Comparison of ENCODE assay signal across 1 cellular context in the genomic region with DNA sequence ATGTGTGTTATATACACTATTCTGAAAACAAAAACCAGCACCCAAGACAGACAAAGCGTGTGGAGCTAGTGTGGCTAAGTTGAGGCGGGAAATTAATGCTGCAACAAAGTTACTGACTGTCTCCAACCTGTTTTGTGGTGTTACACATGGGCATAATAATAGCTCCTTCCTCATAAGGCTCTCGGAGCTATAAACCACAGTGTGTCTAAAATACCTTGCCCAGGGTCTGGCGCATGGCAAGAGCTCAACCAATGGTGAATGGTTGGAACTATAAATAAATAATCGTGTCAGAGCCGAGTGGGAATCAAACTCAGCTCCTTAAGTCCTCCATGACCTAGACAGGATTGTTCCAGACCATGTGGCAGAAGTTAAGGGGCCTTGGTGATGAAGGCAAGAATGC.
TF ChIP-seq lines count a peak whose summit lies in the region.

No MANE protein-coding gene starts in this region.

TF ChIP-seq in SK-N-SH, 30 proteins besides CTCF, POLR2A, EP300 and RAD21:
- TF ChIP-seq YY1 (IDR thresholded peaks at IDR 0.05; ENCODE audit: low read depth) (no peak), TCF12 (IDR thresholded peaks at IDR 0.05) (no peak), SMC3 (IDR thresholded peaks at IDR 0.05; ENCODE audit: low read depth, low read length) (no peak), GABPA (IDR thresholded peaks at IDR 0.05; ENCODE audit: low read depth) (no peak), NRF1 (IDR thresholded peaks at IDR 0.05; ENCODE audit: low read depth, low read length) (no peak), FOSL2 (IDR thresholded peaks at IDR 0.05; ENCODE audit: borderline replicate concordance, low read depth) (no peak), RCOR1 (IDR thresholded peaks at IDR 0.05; ENCODE audit: low read length) (no peak), MEF2A (IDR thresholded peaks at IDR 0.05; ENCODE audit: borderline replicate concordance, low read depth) (no peak), FOXM1 (IDR thresholded peaks at IDR 0.05; ENCODE audit: low read depth) (no peak), RXRA (IDR thresholded peaks at IDR 0.05; ENCODE audit: borderline replicate concordance, low read depth) (no peak), JUND (IDR thresholded peaks at IDR 0.05) (no peak), RFX5 (IDR thresholded peaks at IDR 0.05; ENCODE audit: low read length) (no peak), EZH2phosphoT487 (IDR thresholded peaks at IDR 0.05; ENCODE audit: borderline replicate concordance, low read depth) (no peak)
- TF ChIP-seq, protein P1, sequence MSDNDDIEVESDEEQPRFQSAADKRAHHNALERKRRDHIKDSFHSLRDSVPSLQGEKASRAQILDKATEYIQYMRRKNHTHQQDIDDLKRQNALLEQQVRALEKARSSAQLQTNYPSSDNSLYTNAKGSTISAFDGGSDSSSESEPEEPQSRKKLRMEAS (IDR thresholded peaks at IDR 0.05; ENCODE audit: low read depth) = no peak
- TF ChIP-seq, protein P2, sequence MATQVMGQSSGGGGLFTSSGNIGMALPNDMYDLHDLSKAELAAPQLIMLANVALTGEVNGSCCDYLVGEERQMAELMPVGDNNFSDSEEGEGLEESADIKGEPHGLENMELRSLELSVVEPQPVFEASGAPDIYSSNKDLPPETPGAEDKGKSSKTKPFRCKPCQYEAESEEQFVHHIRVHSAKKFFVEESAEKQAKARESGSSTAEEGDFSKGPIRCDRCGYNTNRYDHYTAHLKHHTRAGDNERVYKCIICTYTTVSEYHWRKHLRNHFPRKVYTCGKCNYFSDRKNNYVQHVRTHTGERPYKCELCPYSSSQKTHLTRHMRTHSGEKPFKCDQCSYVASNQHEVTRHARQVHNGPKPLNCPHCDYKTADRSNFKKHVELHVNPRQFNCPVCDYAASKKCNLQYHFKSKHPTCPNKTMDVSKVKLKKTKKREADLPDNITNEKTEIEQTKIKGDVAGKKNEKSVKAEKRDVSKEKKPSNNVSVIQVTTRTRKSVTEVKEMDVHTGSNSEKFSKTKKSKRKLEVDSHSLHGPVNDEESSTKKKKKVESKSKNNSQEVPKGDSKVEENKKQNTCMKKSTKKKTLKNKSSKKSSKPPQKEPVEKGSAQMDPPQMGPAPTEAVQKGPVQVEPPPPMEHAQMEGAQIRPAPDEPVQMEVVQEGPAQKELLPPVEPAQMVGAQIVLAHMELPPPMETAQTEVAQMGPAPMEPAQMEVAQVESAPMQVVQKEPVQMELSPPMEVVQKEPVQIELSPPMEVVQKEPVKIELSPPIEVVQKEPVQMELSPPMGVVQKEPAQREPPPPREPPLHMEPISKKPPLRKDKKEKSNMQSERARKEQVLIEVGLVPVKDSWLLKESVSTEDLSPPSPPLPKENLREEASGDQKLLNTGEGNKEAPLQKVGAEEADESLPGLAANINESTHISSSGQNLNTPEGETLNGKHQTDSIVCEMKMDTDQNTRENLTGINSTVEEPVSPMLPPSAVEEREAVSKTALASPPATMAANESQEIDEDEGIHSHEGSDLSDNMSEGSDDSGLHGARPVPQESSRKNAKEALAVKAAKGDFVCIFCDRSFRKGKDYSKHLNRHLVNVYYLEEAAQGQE (IDR thresholded peaks at IDR 0.05; ENCODE audit: low read depth, low read length) = no peak
- TF ChIP-seq, protein P3, sequence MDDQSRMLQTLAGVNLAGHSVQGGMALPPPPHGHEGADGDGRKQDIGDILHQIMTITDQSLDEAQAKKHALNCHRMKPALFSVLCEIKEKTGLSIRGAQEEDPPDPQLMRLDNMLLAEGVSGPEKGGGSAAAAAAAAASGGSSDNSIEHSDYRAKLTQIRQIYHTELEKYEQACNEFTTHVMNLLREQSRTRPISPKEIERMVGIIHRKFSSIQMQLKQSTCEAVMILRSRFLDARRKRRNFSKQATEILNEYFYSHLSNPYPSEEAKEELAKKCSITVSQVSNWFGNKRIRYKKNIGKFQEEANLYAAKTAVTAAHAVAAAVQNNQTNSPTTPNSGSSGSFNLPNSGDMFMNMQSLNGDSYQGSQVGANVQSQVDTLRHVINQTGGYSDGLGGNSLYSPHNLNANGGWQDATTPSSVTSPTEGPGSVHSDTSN (IDR thresholded peaks at IDR 0.05) = no peak
TF ChIP-seq in SK-N-SH: peak in this region for 0.
